ENCODE assay signal across 22 cellular contexts in genomic region chr10:34955391-34955790, GRCh38.
A peak's percentile ranks its signal among the peaks of the same experiment; 100 is the strongest.
DNase-seq lines count a peak whose midpoint lies in the region; ATAC-seq, FAIRE-seq and TF ChIP-seq lines count a peak whose summit lies in the region.
"Had no signal": no experiment of that assay in that cellular context is flagged by ENCODE, and none has a peak within 500 bp of the region (broad histone marks: within the 10 kb centered on the region; RNA-seq: fewer than 3 reads in every experiment).

No MANE protein-coding gene starts in this region.

- H3K27me3 ChIP-seq in bronchial epithelial cell (ENCODE audit: control insufficient read depth, insufficient read depth, low read length): no peaks in the 10 kb centered on the region
- H3K27me3 ChIP-seq: heart left ventricle, uterus had no signal

- DNase-seq in DMS79 treated with DMSO at 0.1 percent for 48 hours (lab: John Stamatoyannopoulos, UW) (peak; percentile 31), OCI-M1 (lab: John Stamatoyannopoulos, UW) (peak; percentile 21), bronchial epithelial cell (ENCODE audit: low read depth) (peak; percentile 32), omental fat pad (ENCODE audit: low spot score) (no peak), NOMO-1 treated with dmso at 0.1 percent for 144 hours (lab: John Stamatoyannopoulos, UW; ENCODE audit: unreplicated experiment) (no peak)
- DNase-seq: activated CD4-positive, alpha-beta memory T cell treated with anti-CD3 and anti-CD28 coated beads for 36 hours; activated naive CD4-positive, alpha-beta T cell; activated T-cell treated with anti-CD3 and anti-CD28 coated beads for 4 hours; aorta; CD4-positive, CD25-positive, alpha-beta regulatory T cell; effector CD8-positive, alpha-beta T cell; HCEC 1CT; heart left ventricle; KBM-7; NCI-H1105; NCI-H526 treated with DMSO at 0.1 percent for 48 hours; stimulated activated CD4-positive, alpha-beta T cell treated with anti-CD3 and anti-CD28 coated beads, Interleukin-2, amount 100 ng/mL, for 48 hours; uterus had no signal

- no peak for FAIRE-seq in bronchial epithelial cell (lab: Jason Lieb, UNC)

- no peaks in the 10 kb centered on the region for H3K36me3 ChIP-seq in bronchial epithelial cell (ENCODE audit: control insufficient read depth, insufficient read depth, low read length)
- H3K36me3 ChIP-seq: heart left ventricle, uterus had no signal

- ATAC-seq in omental fat pad (ENCODE audit: low FRiP score) (peak; percentile 41), HG02623 (IDR thresholded peaks at IDR 0.05; ENCODE audit: unreplicated experiment) (no peak), HG03520 (IDR thresholded peaks at IDR 0.05; ENCODE audit: unreplicated experiment) (no peak), GM21786 (IDR thresholded peaks at IDR 0.05; ENCODE audit: unreplicated experiment) (no peak)
- ATAC-seq: WTC11 had no signal

- no peak overlapping the region for H3K4me3 ChIP-seq in bronchial epithelial cell (ENCODE audit: low read depth, low read length)
- H3K4me3 ChIP-seq: heart left ventricle, uterus had no signal

- TF ChIP-seq CTCF in bronchial epithelial cell (IDR thresholded peaks at IDR 0.05; ENCODE audit: insufficient read depth, low read length, severe bottlenecking) (no peak), omental fat pad (IDR thresholded peaks at IDR 0.05) (no peak)

Comparison
In these comparisons a context has a peak if more than half of its experiments do, and no peak if none do; other contexts are left out.
1. DNase-seq: peak in DMS79 treated with DMSO at 0.1 percent for 48 hours (single experiment), OCI-M1 (single experiment) and bronchial epithelial cell (single experiment); none in omental fat pad (single experiment) and NOMO-1 treated with dmso at 0.1 percent for 144 hours (single experiment).